34 cellular contexts compared by ENCODE assay signal in the genomic region with DNA sequence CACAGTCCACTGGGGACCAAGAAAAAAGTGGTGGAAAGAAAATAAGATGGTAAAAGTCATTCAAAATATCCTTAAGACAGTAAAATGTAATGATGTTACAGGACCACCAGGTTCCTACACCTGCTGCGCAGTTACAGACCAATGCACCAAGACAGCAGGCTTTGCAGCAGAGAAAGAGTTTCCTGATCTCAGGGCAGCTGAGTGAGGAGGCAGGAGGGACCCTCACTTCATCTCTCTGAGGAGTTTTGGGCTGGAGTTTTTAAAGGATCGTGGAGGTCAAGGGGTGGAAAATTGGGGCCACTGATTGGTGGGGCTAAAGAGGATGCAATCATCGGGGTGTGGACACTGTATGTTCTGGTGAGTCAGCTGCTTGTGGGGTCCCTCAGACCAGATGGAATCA.
"Had no signal": no experiment of that assay in that cellular context is flagged by ENCODE, and none has a peak within 500 bp of the region (broad histone marks: within the 10 kb centered on the region; RNA-seq: fewer than 3 reads in every experiment).

No MANE protein-coding gene starts in this region.

- H3K27ac Mint-ChIP-seq: activated B cell treated with CpG ODN at 0.5 μM for 24 hours; activated CD4-positive, alpha-beta memory T cell treated with anti-CD3 and anti-CD28 coated beads for 36 hours; activated CD4-positive, alpha-beta T cell treated with anti-CD3 and anti-CD28 coated beads, Interleukin-2, amount 10 ng/mL, durations not matched to agents 24 days and 14 days; activated CD8-positive, alpha-beta T cell treated with anti-CD3 and anti-CD28 coated beads for 36 hours; activated naive CD4-positive, alpha-beta T cell treated with anti-CD3 and anti-CD28 coated beads for 36 hours; activated naive CD4-positive, alpha-beta T cell treated with anti-CD3 and anti-CD28 coated beads, Interleukin-2, amount 50 U/mL, for 72 hours; activated naive CD8-positive, alpha-beta T cell treated with anti-CD3 and anti-CD28 coated beads for 36 hours; activated T-cell treated with anti-CD3 and anti-CD28 coated beads, Interleukin-2, amount 50 U/mL, for 72 hours; activated T-helper 1 cell treated with anti-CD3 and anti-CD28 coated beads, Interleukin-12 subunit alpha, Interleukin-12 subunit beta, Interleukin-2, Interleukin-4 antibody, amounts not matched to agents 30 ng/mL and 10 ng/mL and 1 ng/mL, durations not matched to agents 14 hours and 24 hours and 36 hours; activated T-helper 17 cell treated with anti-CD3 and anti-CD28 coated beads, Interleukin-2, amount 50 U/mL, for 72 hours; T-helper 1 cell treated with Interleukin-12 subunit alpha and Interleukin-12 subunit beta and Interleukin-4 antibody, amounts not matched to agents 30 μg/mL and 1 μg/mL, for 36 hours; T-helper 2 cell treated with Interferon-gamma antibody and Interleukin-4, amounts not matched to agents 5 μg/mL and 100 μg/mL, for 36 hours had no signal

- H3K27ac ChIP-seq: adrenal gland, body of pancreas, brain microvascular endothelial cell, breast epithelium, VCaP had no signal

- H3K4me3 ChIP-seq: adrenal gland, body of pancreas, breast epithelium had no signal

- ATAC-seq: activated CD8-positive, alpha-beta T cell treated with anti-CD3 and anti-CD28 coated beads for 36 hours; activated naive CD4-positive, alpha-beta T cell treated with anti-CD3 and anti-CD28 coated beads, Interleukin-2, amount 50 U/mL, for 72 hours; activated T-cell treated with anti-CD3 and anti-CD28 coated beads, Interleukin-2, amount 50 U/mL, for 4 hours; activated T-cell treated with anti-CD3 and anti-CD28 coated beads, Interleukin-2, amount 50 U/mL, for 72 hours; activated T-helper 17 cell treated with anti-CD3 and anti-CD28 coated beads, Interleukin-2, amount 50 U/mL, for 72 hours; body of pancreas had no signal

- H3K9me3 ChIP-seq: adrenal gland had no signal

- H3K36me3 ChIP-seq: adrenal gland, brain microvascular endothelial cell, breast epithelium had no signal

- DNase-seq: activated B cell treated with CpG ODN at 0.5 μM for 24 hours; activated CD4-positive, alpha-beta memory T cell treated with anti-CD3 and anti-CD28 coated beads for 36 hours; activated CD4-positive, alpha-beta T cell treated with anti-CD3 and anti-CD28 coated beads for 4 hours; activated CD4-positive, alpha-beta T cell treated with anti-CD3 and anti-CD28 coated beads, Interleukin-2, amount 10 ng/mL, durations not matched to agents 24 days and 14 days; activated CD4-positive, alpha-beta T cell treated with anti-CD3 and anti-CD28 coated beads, Interleukin-2, amount 50 U/mL, for 1 hour; activated CD4-positive, alpha-beta T cell treated with anti-CD3 and anti-CD28 coated beads, Interleukin-2, amount 50 U/mL, for 4 hours; activated CD4-positive, CD25-positive, alpha-beta regulatory T cell treated with anti-CD3 and anti-CD28 coated beads, Interleukin-2, amount 50 U/mL, for 72 hours; activated CD8-positive, alpha-beta memory T cell treated with anti-CD3 and anti-CD28 coated beads, Interleukin-2, amount 50 U/mL, for 4 hours; activated CD8-positive, alpha-beta T cell treated with anti-CD3 and anti-CD28 coated beads for 36 hours; activated effector memory CD4-positive, alpha-beta T cell treated with anti-CD3 and anti-CD28 coated beads, Interleukin-2, amount 50 U/mL, for 16 hours; activated gamma-delta T cell treated with Interleukin-2 at 50 U/mL for 16 hours; activated naive CD4-positive, alpha-beta T cell; activated naive CD4-positive, alpha-beta T cell treated with anti-CD3 and anti-CD28 coated beads for 36 hours; activated naive CD4-positive, alpha-beta T cell treated with anti-CD3 and anti-CD28 coated beads, Interleukin-2, amount 50 U/mL, for 16 hours; activated naive CD8-positive, alpha-beta T cell treated with anti-CD3 and anti-CD28 coated beads for 36 hours; activated T-cell treated with anti-CD3 and anti-CD28 coated beads for 4 hours; activated T-cell treated with anti-CD3 and anti-CD28 coated beads, Interleukin-2, amount 50 U/mL, for 1 hour; activated T-cell treated with anti-CD3 and anti-CD28 coated beads, Interleukin-2, amount 50 U/mL, for 4 hours; activated T-cell treated with anti-CD3 and anti-CD28 coated beads, Interleukin-2, amount 50 U/mL, for 72 hours; amniotic stem cell; body of pancreas; brain microvascular endothelial cell; central memory CD4-positive, alpha-beta T cell; T-helper 1 cell; T-helper 2 cell; T-helper 9 cell had no signal

- H3K27me3 Mint-ChIP-seq: activated CD4-positive, alpha-beta memory T cell treated with anti-CD3 and anti-CD28 coated beads for 36 hours; activated CD8-positive, alpha-beta T cell treated with anti-CD3 and anti-CD28 coated beads for 36 hours; activated T-helper 17 cell treated with anti-CD3 and anti-CD28 coated beads, Interleukin-2, amount 50 U/mL, for 72 hours had no signal

- H3K4me1 Mint-ChIP-seq: activated B cell treated with CpG ODN at 0.5 μM for 24 hours; activated CD4-positive, alpha-beta T cell treated with anti-CD3 and anti-CD28 coated beads, Interleukin-2, amount 10 ng/mL, durations not matched to agents 24 days and 14 days; activated naive CD8-positive, alpha-beta T cell treated with anti-CD3 and anti-CD28 coated beads for 36 hours; activated T-helper 17 cell treated with anti-CD3 and anti-CD28 coated beads, Interleukin-2, amount 50 U/mL, for 72 hours had no signal

- H3K36me3 Mint-ChIP-seq: activated CD4-positive, alpha-beta memory T cell treated with anti-CD3 and anti-CD28 coated beads for 36 hours had no signal

- H3K4me1 ChIP-seq: adrenal gland, body of pancreas, breast epithelium had no signal

- H3K27me3 ChIP-seq: adrenal gland, body of pancreas, brain microvascular endothelial cell had no signal

- H3K4me3 Mint-ChIP-seq: activated B cell treated with CpG ODN at 0.5 μM for 24 hours; activated CD4-positive, alpha-beta memory T cell treated with anti-CD3 and anti-CD28 coated beads for 36 hours; activated CD4-positive, alpha-beta T cell treated with anti-CD3 and anti-CD28 coated beads, Interleukin-2, amount 10 ng/mL, durations not matched to agents 24 days and 14 days; activated CD8-positive, alpha-beta T cell treated with anti-CD3 and anti-CD28 coated beads for 36 hours; activated naive CD4-positive, alpha-beta T cell treated with anti-CD3 and anti-CD28 coated beads for 36 hours; activated naive CD8-positive, alpha-beta T cell treated with anti-CD3 and anti-CD28 coated beads for 36 hours; activated T-cell treated with anti-CD3 and anti-CD28 coated beads, Interleukin-2, amount 50 U/mL, for 4 hours; activated T-cell treated with anti-CD3 and anti-CD28 coated beads, Interleukin-2, amount 50 U/mL, for 72 hours; activated T-helper 1 cell treated with anti-CD3 and anti-CD28 coated beads, Interleukin-12 subunit alpha, Interleukin-12 subunit beta, Interleukin-2, Interleukin-4 antibody, amounts not matched to agents 30 ng/mL and 10 ng/mL and 1 ng/mL, durations not matched to agents 14 hours and 24 hours and 36 hours; activated T-helper 17 cell treated with anti-CD3 and anti-CD28 coated beads, Interleukin-2, amount 50 U/mL, for 72 hours; T-helper 1 cell treated with Interleukin-12 subunit alpha and Interleukin-12 subunit beta and Interleukin-4 antibody, amounts not matched to agents 30 μg/mL and 1 μg/mL, for 36 hours; T-helper 2 cell treated with Interferon-gamma antibody and Interleukin-4, amounts not matched to agents 5 μg/mL and 100 μg/mL, for 36 hours had no signal
